Comparison of ENCODE assay signal across 11 cellular contexts in the genomic region with DNA sequence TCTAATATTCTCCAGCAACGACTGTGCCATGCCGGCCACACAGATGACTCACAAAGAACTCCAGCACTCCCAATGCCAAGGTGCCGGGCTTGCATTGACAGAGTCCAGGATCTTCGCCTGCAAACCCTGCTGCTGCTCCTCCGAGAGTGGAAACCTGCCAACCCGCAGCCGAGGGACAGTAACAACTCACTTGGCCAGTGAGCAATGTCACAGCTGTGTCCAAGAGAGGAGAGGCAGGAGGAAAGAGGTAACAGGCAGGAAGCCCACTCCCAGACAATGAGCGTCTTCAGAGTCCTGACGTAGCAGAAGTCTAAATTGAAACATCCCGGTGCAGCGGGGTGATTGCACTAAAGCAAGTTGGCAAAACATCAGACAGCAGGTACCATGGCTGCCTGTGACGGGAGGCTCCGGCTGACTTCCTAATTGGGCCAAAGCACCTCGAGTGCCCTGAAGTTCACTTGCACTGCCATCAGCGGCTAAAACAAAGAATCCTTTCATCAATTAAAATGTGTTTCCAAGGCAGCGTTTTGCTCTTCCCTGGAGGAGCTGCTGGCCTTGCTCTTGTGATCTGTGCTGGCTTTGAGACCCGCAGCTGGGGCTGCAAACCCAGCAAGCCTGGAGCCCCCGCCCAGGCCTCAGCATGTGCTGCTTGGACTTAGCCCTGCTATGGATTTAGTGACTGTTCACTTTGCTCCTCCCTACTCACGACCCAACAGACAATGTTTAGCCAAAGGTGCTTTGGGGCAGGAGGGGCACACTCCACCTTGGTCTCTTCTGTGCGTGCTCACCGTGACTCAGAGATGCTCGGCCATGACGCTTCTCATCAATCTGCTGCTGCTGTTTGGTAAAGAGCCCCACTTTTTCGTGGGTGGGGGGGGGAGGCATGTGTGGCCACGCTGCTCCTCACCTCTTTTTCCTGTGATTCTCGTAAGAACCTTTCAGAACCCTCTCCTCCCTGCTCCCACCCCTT. TPM values are rescaled to one million over a fixed set of nuclear protein-coding genes. Genes with fewer than 3 reads are reported as not detected.
DNase-seq lines count a peak whose midpoint lies in the region; ATAC-seq, FAIRE-seq and TF ChIP-seq lines count a peak whose summit lies in the region.
"Had no signal": no experiment of that assay in that cellular context is flagged by ENCODE, and none has a peak within 500 bp of the region (broad histone marks: within the 10 kb centered on the region; RNA-seq: fewer than 3 reads in every experiment).

No MANE protein-coding gene starts in this region.

- H3K9me3 ChIP-seq in breast epithelium (peaks cover 0 to 7% of the 10 kb centered on the region in 2 donors), small intestine (ENCODE audit: control insufficient read depth, low read depth) (no peaks in the 10 kb centered on the region)
- H3K9me3 ChIP-seq: thoracic aorta had no signal

- H3K27ac ChIP-seq in breast epithelium (peak overlapping the region; percentile 59 to 60), small intestine (ENCODE audit: low read depth in 1 of 2, low read length in 1 of 2) (no peak overlapping the region)
- H3K27ac ChIP-seq: thoracic aorta had no signal

- FAIRE-seq in small intestine (lab: Jason Lieb, UNC) = no peak
- FAIRE-seq: GM18507 had no signal

- intact Hi-C loops in breast epithelium (cut with DNase I; ENCODE audit: low total_unique reads) = loop anchor here (10.0 kb wide), 1 partner anchor 824 kb away; no protein-coding TSS in a partner anchor

- peak; percentile 79 for DNase-seq in NCI-H1092 treated with DMSO at 0.1 percent for 48 hours (lab: John Stamatoyannopoulos, UW)
- DNase-seq in breast epithelium (ENCODE audit: low spot score in 2 of 2) = peak; percentile 63 to 71
- DNase-seq in iris pigment epithelial cell (ENCODE audit: low read depth) = peak; percentile 9
- peak; percentile 85 for DNase-seq in small intestine
- DNase-seq in activated CD8-positive, alpha-beta memory T cell treated with anti-CD3 and anti-CD28 coated beads for 24 hours = no peak
- DNase-seq in NCI-H146 treated with DMSO at 0.1 percent for 48 hours (lab: John Stamatoyannopoulos, UW; ENCODE audit: unreplicated experiment) = no peak
- DNase-seq: activated CD4-positive, alpha-beta T cell treated with anti-CD3 and anti-CD28 coated beads, Interleukin-2, amount 50 U/mL, for 1 hour; effector memory CD4-positive, alpha-beta T cell had no signal

- H3K27me3 ChIP-seq in breast epithelium = no peaks in the 10 kb centered on the region
- no peaks in the 10 kb centered on the region for H3K27me3 ChIP-seq in small intestine (ENCODE audit: control insufficient read depth in 2 of 2, insufficient read depth in 2 of 2, low read length in 2 of 2)

- H3K4me3 ChIP-seq in breast epithelium (peak overlapping the region in 2 of 3 donors; percentile 37 to 50), small intestine (ENCODE audit: low read depth in 1 of 2, low read length in 2 of 2) (no peak overlapping the region)
- H3K4me3 ChIP-seq: thoracic aorta had no signal

- 23 to 69% (median 44%) methylated on average over 26 of the region's 26 CpGs for WGBS in small intestine, 3 donors

- TF ChIP-seq CTCF in breast epithelium (IDR thresholded peaks at IDR 0.05) = no peak

- no peak for TF ChIP-seq POLR2A in breast epithelium (IDR thresholded peaks at IDR 0.05)

- ATAC-seq in GM19395 (IDR thresholded peaks at IDR 0.05; ENCODE audit: unreplicated experiment) = no peak

- no peaks in the 10 kb centered on the region for H3K36me3 ChIP-seq in breast epithelium
- no peaks in the 10 kb centered on the region for H3K36me3 ChIP-seq in small intestine (ENCODE audit: control insufficient read depth in 2 of 2, insufficient read depth in 2 of 2, low read length in 2 of 2)

- no peaks in the 10 kb centered on the region for H3K4me1 ChIP-seq in breast epithelium
- no peaks in the 10 kb centered on the region for H3K4me1 ChIP-seq in small intestine (ENCODE audit: control insufficient read depth in 2 of 2, insufficient read depth in 1 of 2, low read depth in 1 of 2, low read length in 1 of 2)

RNA-seq across cellular contexts. Expression of a gene that starts 36.5 kb away (rescaled TPM):
- total RNA-seq in breast epithelium = 10 to 100 TPM; 46.0 to 75.2 (median 48.2) TPM
- 10 to 100 TPM; 17.9 to 64.8 (median 30.3) TPM for polyA plus RNA-seq in small intestine

Comparison
In these comparisons a context has a peak if more than half of its experiments do, and no peak if none do; other contexts are left out.
1. DNase-seq: peak in NCI-H1092 treated with DMSO at 0.1 percent for 48 hours (single experiment), breast epithelium (2 of 2), iris pigment epithelial cell (single experiment) and small intestine (single experiment); none in activated CD8-positive, alpha-beta memory T cell treated with anti-CD3 and anti-CD28 coated beads for 24 hours (single experiment) and NCI-H146 treated with DMSO at 0.1 percent for 48 hours (single experiment).
2. H3K27ac ChIP-seq: peak in breast epithelium (2 of 2); none in small intestine (0 of 2).
3. H3K4me3 ChIP-seq: peak in breast epithelium (2 of 3); none in small intestine (0 of 2).